Comparison of ENCODE assay signal across 10 cellular contexts in genomic region chr12:54390176-54390667, GRCh38. TPM values are rescaled to one million over a fixed set of nuclear protein-coding genes. Genes with fewer than 3 reads are reported as not detected.
DNase-seq lines count a peak whose midpoint lies in the region; ATAC-seq, FAIRE-seq and TF ChIP-seq lines count a peak whose summit lies in the region.
"Had no signal": no experiment of that assay in that cellular context is flagged by ENCODE, and none has a peak within 500 bp of the region (broad histone marks: within the 10 kb centered on the region; RNA-seq: fewer than 3 reads in every experiment).

No MANE protein-coding gene starts in this region.

- POLR2A ChIA-PET in CD8-positive, alpha-beta T cell (lab: Charles Lee): no interaction called here
- POLR2A ChIA-PET in naive thymus-derived CD4-positive, alpha-beta T cell (lab: Charles Lee): interaction anchor here (1.5 kb wide), 1 partner anchor 9 kb away, joined by 3 read pairs; no protein-coding TSS in a partner anchor
- POLR2A ChIA-PET in SK-N-SH (lab: Yijun Ruan, JAX): no interaction called here

- no peaks in the 10 kb centered on the region for H3K9me3 ChIP-seq in CD8-positive, alpha-beta T cell (ENCODE audit: low read length)
- H3K9me3 ChIP-seq in astrocyte (ENCODE audit: insufficient read depth, low read depth, low read length) (no peaks in the 10 kb centered on the region), SK-N-SH (no peaks in the 10 kb centered on the region)
- H3K9me3 ChIP-seq in naive thymus-derived CD4-positive, alpha-beta T cell (ENCODE audit: control insufficient read depth in 2 of 3, low read length in 3 of 3): no peaks in the 10 kb centered on the region

- no peak for DNase-seq in CD8-positive, alpha-beta T cell
- DNase-seq in LNCaP clone FGC (ENCODE audit: low read depth) (no peak), astrocyte (ENCODE audit: low read depth) (no peak), NCI-H2029 treated with DMSO at 0.1 percent for 48 hours (lab: John Stamatoyannopoulos, UW) (no peak), midbrain (lab: John Stamatoyannopoulos, UW) (no peak), SK-N-SH (no peak)
- DNase-seq in naive thymus-derived CD4-positive, alpha-beta T cell: no peak
- DNase-seq: activated CD4-positive, alpha-beta T cell treated with anti-CD3 and anti-CD28 coated beads, Interleukin-2, amount 50 U/mL, for 4 hours; NCI-H2081 treated with DMSO at 0.1 percent for 48 hours had no signal

- FAIRE-seq in astrocyte (lab: Jason Lieb, UNC): no peak

- no peaks in the 10 kb centered on the region for H3K9me2 ChIP-seq in SK-N-SH

- 90% methylated on average over 6 of the region's 7 CpGs for WGBS in SK-N-SH (ENCODE audit: low lambda C conversion rate)

- H3K36me3 Mint-ChIP-seq in CD8-positive, alpha-beta T cell: peaks cover 15% of the 10 kb centered on the region
- peaks cover 20% of the 10 kb centered on the region for H3K36me3 Mint-ChIP-seq in astrocyte (ENCODE audit: low read depth, unreplicated experiment)
- peaks cover 0 to 18% (median 6%) of the 10 kb centered on the region in 5 donors for H3K36me3 Mint-ChIP-seq in naive thymus-derived CD4-positive, alpha-beta T cell

- no peak for TF ChIP-seq RAD21 in SK-N-SH (IDR thresholded peaks at IDR 0.05; ENCODE audit: low read length)

- no peak overlapping the region for H3K27ac Mint-ChIP-seq in CD8-positive, alpha-beta T cell
- H3K27ac Mint-ChIP-seq in astrocyte (ENCODE audit: unreplicated experiment): no peak overlapping the region
- peak overlapping the region in 3 of 9 donors; percentile 7 to 67 (median 30) for H3K27ac Mint-ChIP-seq in naive thymus-derived CD4-positive, alpha-beta T cell

- no peak for TF ChIP-seq CTCF in CD8-positive, alpha-beta T cell (IDR thresholded peaks at IDR 0.05)
- TF ChIP-seq CTCF in LNCaP clone FGC (IDR thresholded peaks at IDR 0.05; ENCODE audit: control insufficient read depth, extremely low read depth, insufficient read depth) (no peak), astrocyte (IDR thresholded peaks at IDR 0.05; ENCODE audit: insufficient read depth, low read depth, low read length) (no peak), SK-N-SH (IDR thresholded peaks at IDR 0.05) (no peak)

- TF ChIP-seq EP300 in SK-N-SH (IDR thresholded peaks at IDR 0.05; ENCODE audit: borderline replicate concordance in 1 of 2, low read depth in 1 of 2, low read length in 1 of 2): no peak

- H3F3A ChIP-seq in SK-N-SH (replicated peaks; ENCODE audit: insufficient read depth): peaks cover 6% of the 10 kb centered on the region

- H3K4me1 Mint-ChIP-seq in CD8-positive, alpha-beta T cell (ENCODE audit: low read depth): peaks cover 29% of the 10 kb centered on the region
- peaks cover 30% of the 10 kb centered on the region for H3K4me1 Mint-ChIP-seq in astrocyte (ENCODE audit: low read depth, unreplicated experiment)
- H3K4me1 Mint-ChIP-seq in naive thymus-derived CD4-positive, alpha-beta T cell: peaks cover 32 to 46% (median 33%) of the 10 kb centered on the region in 7 donors

- H3K9ac ChIP-seq in astrocyte (ENCODE audit: low read length) (no peak overlapping the region), SK-N-SH (no peak overlapping the region)

- intact Hi-C loops in CD8-positive, alpha-beta T cell (cut with DNase I, micrococcal nuclease): no loop called here
- intact Hi-C loops in naive thymus-derived CD4-positive, alpha-beta T cell (cut with micrococcal nuclease): loop anchor here in 1 of 2 donors (5.0 kb wide), 1 partner anchor 107 kb away; the partner anchor contains the start of gene NCKAP1L

- no peaks in the 10 kb centered on the region for H3K27me3 ChIP-seq in CD8-positive, alpha-beta T cell (ENCODE audit: insufficient read depth, low read length)
- no peaks in the 10 kb centered on the region for H3K27me3 ChIP-seq in astrocyte (ENCODE audit: insufficient read depth, low read length)
- H3K27me3 ChIP-seq in naive thymus-derived CD4-positive, alpha-beta T cell (ENCODE audit: control insufficient read depth in 2 of 2, insufficient read depth in 2 of 2, low read length in 2 of 2): no peaks in the 10 kb centered on the region
- no peaks in the 10 kb centered on the region for H3K27me3 ChIP-seq in SK-N-SH (ENCODE audit: insufficient read depth)

- H3K4me1 ChIP-seq in CD8-positive, alpha-beta T cell (ENCODE audit: insufficient read depth, low read length): peaks cover 8% of the 10 kb centered on the region
- H3K4me1 ChIP-seq in astrocyte (ENCODE audit: insufficient read depth, low read length) (no peaks in the 10 kb centered on the region), SK-N-SH (ENCODE audit: control insufficient read depth in 1 of 2, insufficient read depth in 2 of 2, low read depth in 1 of 2, low read length in 1 of 2) (peaks cover 0 to 36% of the 10 kb centered on the region in 2 experiments; a peak in 1 of 4 replicates)
- H3K4me1 ChIP-seq in naive thymus-derived CD4-positive, alpha-beta T cell (ENCODE audit: control insufficient read depth in 2 of 2, insufficient read depth in 2 of 2, low read length in 2 of 2): peaks cover 4 to 5% of the 10 kb centered on the region in 2 donors

- peak overlapping the region; percentile 81 for H3K4me3 Mint-ChIP-seq in CD8-positive, alpha-beta T cell
- peak overlapping the region; percentile 82 for H3K4me3 Mint-ChIP-seq in astrocyte (ENCODE audit: unreplicated experiment)
- peak overlapping the region; percentile 43 to 86 (median 78) for H3K4me3 Mint-ChIP-seq in naive thymus-derived CD4-positive, alpha-beta T cell

- H3K27ac ChIP-seq in CD8-positive, alpha-beta T cell (ENCODE audit: low read depth, low read length): no peak overlapping the region
- H3K27ac ChIP-seq in astrocyte (ENCODE audit: low read depth, low read length) (no peak overlapping the region), SK-N-SH (ENCODE audit: low read depth in 2 of 2, low read length in 1 of 2) (no peak overlapping the region)
- no peak overlapping the region for H3K27ac ChIP-seq in naive thymus-derived CD4-positive, alpha-beta T cell (ENCODE audit: low read depth, low read length)

- peaks cover 9% of the 10 kb centered on the region for H3K36me3 ChIP-seq in CD8-positive, alpha-beta T cell (ENCODE audit: insufficient read depth, low read length)
- H3K36me3 ChIP-seq in astrocyte (ENCODE audit: insufficient read depth, low read length) (peaks cover 9% of the 10 kb centered on the region), SK-N-SH (replicated peaks in 1 of 2; ENCODE audit: control insufficient read depth in 1 of 2, insufficient read depth in 2 of 2, low read length in 1 of 2) (peaks cover 0 to 8% of the 10 kb centered on the region in 2 experiments)
- H3K36me3 ChIP-seq in naive thymus-derived CD4-positive, alpha-beta T cell (ENCODE audit: control insufficient read depth in 2 of 3, insufficient read depth in 3 of 3, low read length in 3 of 3): peaks cover 0 to 9% (median 6%) of the 10 kb centered on the region in 3 experiments

- no peak overlapping the region for H3K4me3 ChIP-seq in CD8-positive, alpha-beta T cell (ENCODE audit: low read depth, low read length)
- peak overlapping the region; percentile 59 for H3K4me3 ChIP-seq in LNCaP clone FGC (ENCODE audit: low read depth, low read length)
- no peak overlapping the region for H3K4me3 ChIP-seq in astrocyte (ENCODE audit: insufficient read depth, low read depth, low read length)
- no peak overlapping the region for H3K4me3 ChIP-seq in naive thymus-derived CD4-positive, alpha-beta T cell (ENCODE audit: low read length)
- H3K4me3 ChIP-seq in SK-N-SH (ENCODE audit: low read depth in 2 of 2, low read length in 1 of 2): no peak overlapping the region; a peak in 1 of 4 replicates

- H4K20me1 ChIP-seq in astrocyte (ENCODE audit: insufficient read depth, low read length): peaks cover 19% of the 10 kb centered on the region
- no peaks in the 10 kb centered on the region for H4K20me1 ChIP-seq in SK-N-SH (ENCODE audit: insufficient read depth)

- H3K4me2 ChIP-seq in astrocyte (ENCODE audit: low read length) (no peak overlapping the region), SK-N-SH (no peak overlapping the region)

- CTCF ChIA-PET in CD8-positive, alpha-beta T cell (lab: Charles Lee): interaction anchor here (0.7 to 3.9 kb wide), 4 partner anchors 11 to 49 kb away, joined by 3 to 40 read pairs (median 5); no protein-coding TSS in a partner anchor
- CTCF ChIA-PET in naive thymus-derived CD4-positive, alpha-beta T cell (lab: Charles Lee): interaction anchor here (1.5 kb wide), 1 partner anchor 50 kb away, joined by 3 read pairs; no protein-coding TSS in a partner anchor
- CTCF ChIA-PET in SK-N-SH (lab: Yijun Ruan, JAX): interaction anchor here (0.6 to 3.9 kb wide), 5 partner anchors 9 to 57 kb away, joined by 3 to 23 read pairs (median 5); no protein-coding TSS in a partner anchor

- no peaks in the 10 kb centered on the region for H3K9me3 Mint-ChIP-seq in CD8-positive, alpha-beta T cell
- H3K9me3 Mint-ChIP-seq in astrocyte (ENCODE audit: unreplicated experiment): no peaks in the 10 kb centered on the region
- H3K9me3 Mint-ChIP-seq in naive thymus-derived CD4-positive, alpha-beta T cell: no peaks in the 10 kb centered on the region

- no peak for ATAC-seq in CD8-positive, alpha-beta T cell
- no peak for ATAC-seq in naive thymus-derived CD4-positive, alpha-beta T cell
- no peak for ATAC-seq in HG03097 (IDR thresholded peaks at IDR 0.05; ENCODE audit: low FRiP score, unreplicated experiment)

- H3K79me2 ChIP-seq in astrocyte (ENCODE audit: insufficient read depth, low read length): no peaks in the 10 kb centered on the region
- no peaks in the 10 kb centered on the region for H3K79me2 ChIP-seq in SK-N-SH (ENCODE audit: insufficient read depth)

- H3K27me3 Mint-ChIP-seq in CD8-positive, alpha-beta T cell (ENCODE audit: low read depth): no peaks in the 10 kb centered on the region
- H3K27me3 Mint-ChIP-seq in astrocyte (ENCODE audit: low read depth, unreplicated experiment): no peaks in the 10 kb centered on the region
- no peaks in the 10 kb centered on the region for H3K27me3 Mint-ChIP-seq in naive thymus-derived CD4-positive, alpha-beta T cell

- no peak overlapping the region for H2AFZ ChIP-seq in astrocyte (ENCODE audit: low read depth, low read length)
- no peak overlapping the region for H2AFZ ChIP-seq in SK-N-SH (ENCODE audit: low read depth)

RNA-seq across cellular contexts. Expression of gene ZNF385A, which starts 5.7 kb away (rescaled TPM):
- total RNA-seq in CD8-positive, alpha-beta T cell: 1 to 10 TPM; 2.1 TPM
- total RNA-seq in astrocyte: 23.0 and 24.4 TPM in 2 replicates
- total RNA-seq in naive thymus-derived CD4-positive, alpha-beta T cell: 10 to 100 TPM in 1 of 5 experiments, 1 to 10 TPM in 4; 1.3 to 69.9 (median 1.4) TPM
- polyA plus RNA-seq in naive thymus-derived CD4-positive, alpha-beta T cell: under 1 TPM; 0.39 to 0.78 TPM
- 1.5 and 2.6 TPM in 2 replicates for polyA plus RNA-seq in SK-N-SH (2012; rRNA removed)
- polyA plus RNA-seq in SK-N-SH (2012; cell fraction: cytosol; rRNA removed): 1.4 and 3.0 TPM in 2 replicates
- 2.3 and 3.7 TPM in 2 replicates for polyA plus RNA-seq in SK-N-SH (2012; cell fraction: nucleus; rRNA removed)

RNA-seq across cellular contexts. Expression of gene GPR84, which starts 25.9 kb away (rescaled TPM):
- not detected for total RNA-seq in CD8-positive, alpha-beta T cell
- not detected in 2 replicates for total RNA-seq in astrocyte
- 10 to 100 TPM in 1 of 5 experiments, 1 to 10 TPM in 2, not detected in 2; 1.2 to 13.1 (median 3.9) TPM for total RNA-seq in naive thymus-derived CD4-positive, alpha-beta T cell
- polyA plus RNA-seq in naive thymus-derived CD4-positive, alpha-beta T cell: not detected
- 0.03 TPM in 1 of 2 replicates, not detected in the other for polyA plus RNA-seq in SK-N-SH (2012; rRNA removed)
- polyA plus RNA-seq in SK-N-SH (2012; cell fraction: cytosol; rRNA removed): not detected in 2 replicates
- 0.18 and 0.23 TPM in 2 replicates for polyA plus RNA-seq in SK-N-SH (2012; cell fraction: nucleus; rRNA removed)

RNA-seq across cellular contexts. Expression of gene ITGA5, which starts 28.8 kb away (rescaled TPM):
- 100 to 1,000 TPM; 115 to 125 TPM for total RNA-seq in CD8-positive, alpha-beta T cell
- total RNA-seq in astrocyte: 317 and 382 TPM in 2 replicates
- 100 to 1,000 TPM in 4 of 5 experiments, 10 to 100 TPM in 1; 73.9 to 169 (median 145) TPM for total RNA-seq in naive thymus-derived CD4-positive, alpha-beta T cell
- polyA plus RNA-seq in naive thymus-derived CD4-positive, alpha-beta T cell: 10 to 100 TPM; 26.5 to 82.4 TPM
- polyA plus RNA-seq in SK-N-SH (2012; rRNA removed): 35.0 and 52.5 TPM in 2 replicates
- 19.5 and 32.7 TPM in 2 replicates for polyA plus RNA-seq in SK-N-SH (2012; cell fraction: cytosol; rRNA removed)
- 66.0 and 73.4 TPM in 2 replicates for polyA plus RNA-seq in SK-N-SH (2012; cell fraction: nucleus; rRNA removed)
